1 cellular context compared by ENCODE assay signal in genomic region chr5:90547072-90547536, GRCh38.
A peak's percentile ranks its signal among the peaks of the same experiment; 100 is the strongest.
TF ChIP-seq lines count a peak whose summit lies in the region.

No MANE protein-coding gene starts in this region.

TF ChIP-seq in K562, 482 proteins besides CTCF, POLR2A, EP300 and RAD21 (continued from another document):
- TF ChIP-seq ATF3 (IDR thresholded peaks at IDR 0.05) (peak; percentile 22; the same call in 1 of the 2 replicates), ATF3 (CRISPR knock-in tag; conservative IDR thresholded peaks at IDR 0.05) (no peak), CREB3L1 (IDR thresholded peaks at IDR 0.05; ENCODE audit: borderline replicate concordance, low read depth) (no peak), ZFP36 (IDR thresholded peaks at IDR 0.05; ENCODE audit: low read depth, low read length, partially characterized antibody) (no peak), NEUROD1 (IDR thresholded peaks at IDR 0.05; ENCODE audit: borderline replicate concordance, low read depth, low read length, partially characterized antibody) (no peak), EP400 (IDR thresholded peaks at IDR 0.05) (no peak), ZBTB1 (CRISPR knock-in tag; IDR thresholded peaks at IDR 0.05; ENCODE audit: borderline replicate concordance, low read depth) (no peak), TCF3 (CRISPR knock-in tag; IDR thresholded peaks at IDR 0.05) (no peak), ZBTB26 (CRISPR knock-in tag; IDR thresholded peaks at IDR 0.05) (no peak), ESRRB (CRISPR knock-in tag; IDR thresholded peaks at IDR 0.05; ENCODE audit: borderline replicate concordance) (no peak), POLR2B (IDR thresholded peaks at IDR 0.05; ENCODE audit: low read depth, partially characterized antibody) (no peak), ZHX1 (conservative IDR thresholded peaks at IDR 0.05; ENCODE audit: low read length) (no peak), YBX1 (IDR thresholded peaks at IDR 0.05) (no peak), CEBPB (tag; IDR thresholded peaks at IDR 0.05) (peak; percentile 24; the same call in 1 of the 2 replicates), ZNF75A (CRISPR knock-in tag; IDR thresholded peaks at IDR 0.05) (peak; percentile 77), HDAC6 (IDR thresholded peaks at IDR 0.05; ENCODE audit: low read depth, low read length) (no peak), ZBTB12 (CRISPR knock-in tag; IDR thresholded peaks at IDR 0.05) (no peak), JUNB (CRISPR knock-in tag; conservative IDR thresholded peaks at IDR 0.05) (no peak)
